In the genomic region with DNA sequence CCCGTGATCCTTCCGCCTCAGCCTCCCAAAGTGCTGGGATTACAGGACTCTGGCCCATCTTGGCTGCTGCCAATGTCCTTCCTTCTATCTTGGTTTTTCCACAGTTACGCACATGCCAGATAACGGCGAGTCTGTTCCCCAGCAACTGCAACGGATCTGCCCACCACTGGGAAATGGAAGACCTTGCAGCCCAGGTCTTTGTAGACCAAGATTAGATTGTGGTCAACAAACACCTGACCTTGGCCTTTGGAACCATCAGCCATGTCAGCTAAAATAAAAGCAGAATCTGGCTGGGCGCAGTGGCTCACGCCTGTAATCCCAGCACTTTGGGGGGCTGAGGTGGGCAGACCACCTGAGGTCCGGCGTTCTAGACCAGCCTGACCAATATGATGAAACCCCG, we compare ENCODE assay signal across 17 cellular contexts. TPM values are rescaled to one million over a fixed set of nuclear protein-coding genes. Genes with fewer than 3 reads are reported as not detected.
DNase-seq lines count a peak whose midpoint lies in the region; ATAC-seq, FAIRE-seq and TF ChIP-seq lines count a peak whose summit lies in the region.
"Had no signal": no experiment of that assay in that cellular context is flagged by ENCODE, and none has a peak within 500 bp of the region (broad histone marks: within the 10 kb centered on the region; RNA-seq: fewer than 3 reads in every experiment).

No MANE protein-coding gene starts in this region.

- no peak overlapping the region for H2BK12ac ChIP-seq in H9 (ENCODE audit: insufficient read length, low read depth, low read length)

- FAIRE-seq in K562 (lab: Jason Lieb, UNC) (no peak), pancreas (lab: Jason Lieb, UNC) (no peak)
- FAIRE-seq: GM12878, GM18507, H54 had no signal

- no peak for TF ChIP-seq RAD21 in K562 (CRISPR knock-in tag; conservative IDR thresholded peaks at IDR 0.05 in 1 of 2, IDR thresholded peaks at IDR 0.05 in 1 of 2)

- H2AFZ ChIP-seq in H9 (ENCODE audit: low read length) (no peak overlapping the region), K562 (ENCODE audit: low read depth, low read length) (no peak overlapping the region)
- H2AFZ ChIP-seq: GM23338 had no signal

- H2BK15ac ChIP-seq in H9 (ENCODE audit: low read depth, low read length), result no peak overlapping the region

- H3K18ac ChIP-seq in H9 (ENCODE audit: insufficient read length, low read depth, low read length), result no peak overlapping the region

- H3K36me3 ChIP-seq in K562 (ENCODE audit: control insufficient read depth, insufficient read depth, low read length) (no peaks in the 10 kb centered on the region), pancreas (no peaks in the 10 kb centered on the region)

- H3K79me1 ChIP-seq in H9 (ENCODE audit: insufficient read depth, low read depth, low read length, poor library complexity, severe bottlenecking), result no peaks in the 10 kb centered on the region

- TF ChIP-seq EP300 in K562 (IDR thresholded peaks at IDR 0.05; ENCODE audit: low read length), result 0 out of 2 replicates have a peak, but pooled peaks have one; percentile 21

- no CpG with 5 or more reads among the region's 11 CpGs for WGBS in H9 (ENCODE audit: extremely low coverage, insufficient read length, low lambda C conversion rate)
- WGBS in K562 (ENCODE audit: insufficient coverage, low coverage, missing lambda C conversion rate), result 45% methylated on average over 11 of the region's 11 CpGs
- WGBS in pancreas, 2 donors, result 55% methylated on average over 11 of the region's 11 CpGs

- no peak overlapping the region for H3T11ph ChIP-seq in H9 (ENCODE audit: low read length)

- ATAC-seq in K562 (peak; percentile 35; the same call in 2 of the 3 replicates), pancreas (peak; percentile 27 to 71 (median 69)), HG02763 (IDR thresholded peaks at IDR 0.05; ENCODE audit: unreplicated experiment) (no peak)
- ATAC-seq: GM12878, GM23338 had no signal

- in situ Hi-C loops in GM13977 (cut with MboI; ENCODE audit: low pct_unique_long_range_greater_than_20kb, low sequenced_read_pairs, unreplicated experiment), result no loop called here
- in situ Hi-C loops in K562 (cut with MboI), result no loop called here

- no peak overlapping the region for H4K5ac ChIP-seq in H9 (ENCODE audit: insufficient read length, low read depth, low read length)

- no peak for TF ChIP-seq CTCF in GM13977 (IDR thresholded peaks at IDR 0.05; ENCODE audit: extremely low read depth, insufficient read depth, missing control alignments)
- TF ChIP-seq CTCF in H9 (conservative IDR thresholded peaks at IDR 0.05), result no peak
- TF ChIP-seq CTCF in K562 (IDR thresholded peaks at IDR 0.05 in 2 of 3, conservative IDR thresholded peaks at IDR 0.05 in 1 of 3; ENCODE audit: insufficient read depth in 2 of 3, low read depth in 1 of 3, low read length in 3 of 3), result no peak
- TF ChIP-seq CTCF in pancreas (IDR thresholded peaks at IDR 0.05), result no peak

- H3K9me3 ChIP-seq in H9 (ENCODE audit: control insufficient read depth, low read depth, low read length) (no peaks in the 10 kb centered on the region), K562 (replicated peaks; ENCODE audit: control insufficient read depth, insufficient read depth, low read depth, low read length) (no peaks in the 10 kb centered on the region), pancreas (no peaks in the 10 kb centered on the region)
- H3K9me3 ChIP-seq: Caco-2 had no signal

- H4K91ac ChIP-seq in H9 (ENCODE audit: insufficient read length, low read depth, low read length), result no peak overlapping the region

- H3K9me3 Mint-ChIP-seq in H9, result no peaks in the 10 kb centered on the region
- H3K9me3 Mint-ChIP-seq: GM23338 had no signal

- no peak overlapping the region for H3K23ac ChIP-seq in H9 (ENCODE audit: insufficient read length, low read depth, low read length)

- H3K27me3 ChIP-seq in H9 (ENCODE audit: insufficient read depth, low read length) (no peaks in the 10 kb centered on the region), K562 (ENCODE audit: control insufficient read depth in 2 of 2, insufficient read depth in 2 of 2, low read length in 2 of 2) (no peaks in the 10 kb centered on the region), pancreas (no peaks in the 10 kb centered on the region)

- H2BK120ac ChIP-seq in H9 (ENCODE audit: low read depth, low read length, poor library complexity, severe bottlenecking), result no peak overlapping the region

- H3K23me2 ChIP-seq in H9 (ENCODE audit: insufficient read length, low read depth, low read length, poor library complexity, severe bottlenecking), result no peaks in the 10 kb centered on the region

- H2BK5ac ChIP-seq in H9 (ENCODE audit: insufficient read length, low read length), result no peak overlapping the region

- H3K9ac ChIP-seq in H9 (ENCODE audit: extremely low read depth, insufficient read length, low read length) (no peak overlapping the region), K562 (ENCODE audit: insufficient read depth in 1 of 2, low read depth in 2 of 2, low read length in 2 of 2) (peak overlapping the region in 1 of 2 experiments; percentile 58; a peak in 1 of 4 replicates)

- no peak overlapping the region; a peak in 1 of 5 replicates for H3K4me3 Mint-ChIP-seq in H9
- H3K4me3 Mint-ChIP-seq: CD4-positive, alpha-beta memory T cell; GM23338 had no signal

- DNase-seq in GM13977 (ENCODE audit: low spot score), result peak; percentile 4
- DNase-seq in H9, result no peak
- no peak for DNase-seq in K562 (ENCODE audit: extremely low read depth in 1 of 4, low spot score in 3 of 4)
- DNase-seq in pancreas, result peak in 1 of 6 donors; percentile 45
- DNase-seq in DMS79 (lab: John Stamatoyannopoulos, UW), result no peak
- DNase-seq: C1 segment of cervical spinal cord; Caco-2; CD4-positive, alpha-beta memory T cell; DMS153; EL; GDM1; HCEC 1CT had no signal

- H3K4me1 Mint-ChIP-seq in H9, result peaks cover 0 to under 1% of the 10 kb centered on the region in 2 experiments; a peak in 1 of 4 replicates
- H3K4me1 Mint-ChIP-seq: GM23338 had no signal

- no peaks in the 10 kb centered on the region for H3K79me2 ChIP-seq in H9 (ENCODE audit: insufficient read depth, low read length)
- no peaks in the 10 kb centered on the region for H3K79me2 ChIP-seq in K562 (ENCODE audit: control insufficient read depth, insufficient read depth, low read length)

- H3K4me2 ChIP-seq in H9 (ENCODE audit: insufficient read depth, insufficient read length, low read length) (no peak overlapping the region), K562 (ENCODE audit: insufficient read depth, low read length) (no peak overlapping the region)
- H3K4me2 ChIP-seq: GM23338 had no signal

- POLR2A ChIA-PET in K562 (lab: Yijun Ruan, JAX), result interaction anchor here (1.7 kb wide), 1 partner anchor 15 kb away, joined by 4 read pairs; no protein-coding TSS in a partner anchor

- H4K8ac ChIP-seq in H9 (replicated peaks; ENCODE audit: insufficient read length, low read depth, low read length), result no peak overlapping the region

- BruUV-seq in K562 (replicated peaks; lab: Mats Ljungman, UMichigan), result no TSS peak

- H4K20me1 ChIP-seq in H9 (ENCODE audit: control insufficient read depth, insufficient read depth, insufficient read length) (no peaks in the 10 kb centered on the region), K562 (replicated peaks; ENCODE audit: control insufficient read depth, insufficient read depth, low read length) (no peaks in the 10 kb centered on the region)

- H3K36me3 Mint-ChIP-seq in H9 (ENCODE audit: insufficient read depth in 1 of 3, low read depth in 3 of 3), result peaks cover 0 to 2% (median 0%) of the 10 kb centered on the region in 3 experiments; a peak in 3 of 7 replicates
- H3K36me3 Mint-ChIP-seq: CD4-positive, alpha-beta memory T cell had no signal

- CTCF ChIA-PET in K562 (lab: Yijun Ruan, JAX; ENCODE audit: low intra/inter-chr PET ratio), result no interaction called here

- H3K56ac ChIP-seq in H9 (ENCODE audit: insufficient read length, low read depth, low read length), result no peak overlapping the region

- no peaks in the 10 kb centered on the region; the same call in 1 of the 2 replicates for H3K4me1 ChIP-seq in H9 (ENCODE audit: insufficient read depth, low read length)
- H3K4me1 ChIP-seq in K562 (replicated peaks in 1 of 2; ENCODE audit: control insufficient read depth in 2 of 2, insufficient read depth in 2 of 2, low read length in 2 of 2), result peaks cover 6 to 10% of the 10 kb centered on the region in 2 experiments; a peak in 3 of 5 replicates
- peaks cover 0 to 6% (median 1%) of the 10 kb centered on the region in 3 donors for H3K4me1 ChIP-seq in pancreas
- H3K4me1 ChIP-seq: Caco-2 had no signal

- H3K14ac ChIP-seq in H9 (ENCODE audit: insufficient read depth, low read length), result no peak overlapping the region

- peak overlapping the region in 2 of 3 experiments; percentile 40 to 70; a peak in 2 of 7 replicates for H3K27ac Mint-ChIP-seq in H9
- H3K27ac Mint-ChIP-seq: CD4-positive, alpha-beta memory T cell; GM23338 had no signal

- intact Hi-C loops in K562 (cut with micrococcal nuclease) (no loop called here), pancreas (cut with DNase I) (no loop called here)

- H2BK20ac ChIP-seq in H9 (ENCODE audit: low read depth, low read length, poor library complexity, severe bottlenecking), result no peak overlapping the region

- H3K9me1 ChIP-seq in K562 (ENCODE audit: control insufficient read depth, insufficient read depth, low read length), result no peaks in the 10 kb centered on the region

- H3K4ac ChIP-seq in H9 (ENCODE audit: low read depth, low read length), result no peak overlapping the region

- H3K4me3 ChIP-seq in K562 (no peak overlapping the region), pancreas (no peak overlapping the region)
- H3K4me3 ChIP-seq: GM12878, GM23338 had no signal

- H3K27me3 Mint-ChIP-seq in H9 (ENCODE audit: low read depth), result no peaks in the 10 kb centered on the region; the same call in 1 of the 2 replicates
- H3K27me3 Mint-ChIP-seq: CD4-positive, alpha-beta memory T cell had no signal

- H2AK5ac ChIP-seq in H9 (ENCODE audit: insufficient read length, low read length), result no peak overlapping the region

- no peak for TF ChIP-seq POLR2A in K562 (conservative IDR thresholded peaks at IDR 0.05)

- H3K27ac ChIP-seq in H9 (ENCODE audit: insufficient read length, low read depth, low read length) (no peak overlapping the region), K562 (ENCODE audit: extremely low read depth, low read depth, low read length) (no peak overlapping the region), pancreas (no peak overlapping the region)

RNA-seq across cellular contexts. Expression of a gene that starts 10.4 kb away (rescaled TPM):
- total RNA-seq in H9 (2021), result 81.3 and 92.7 TPM in 2 replicates
- total RNA-seq in K562 (2011; cell fraction: chromatin; rRNA removed; ENCODE audit: low replicate concordance), result 854 and 2,497 TPM in 2 replicates
- 1,644 and 1,749 TPM in 2 replicates for total RNA-seq in K562 (2011; cell fraction: nucleolus; rRNA removed)
- total RNA-seq in K562 (2011; cell fraction: nucleoplasm; rRNA removed), result 955 and 1,119 TPM in 2 replicates
- 84.9 and 95.7 TPM in 2 replicates for total RNA-seq in K562 (2014; rRNA removed)
- 47.0 and 56.0 TPM in 2 replicates for total RNA-seq in K562 (2014; rRNA removed; fragmentation: Illumina TruSeq; extraction: Trizol)
- total RNA-seq in K562 (2015; rRNA removed; fragmentation: Illumina TruSeq; extraction: Trizol), result 76.0 and 82.3 TPM in 2 replicates
- 114 and 121 TPM in 2 replicates for total RNA-seq in K562 (2021)
- 75.7 and 124 TPM in 2 replicates for polyA plus RNA-seq in K562 (2011; rRNA removed)
- 68.3 and 70.8 TPM in 2 replicates for polyA plus RNA-seq in K562 (2011; cell fraction: cytosol; rRNA removed)
- polyA plus RNA-seq in K562 (2011; cell fraction: nucleus; rRNA removed), result 163 and 213 TPM in 2 replicates
- 63.2 and 82.8 TPM in 2 replicates for polyA plus RNA-seq in K562 (2012)
- 56.3 and 63.5 TPM in 2 replicates for polyA plus RNA-seq in K562 (2014; fragmentation: Illumina TruSeq; extraction: Trizol)
- polyA plus RNA-seq in K562 (2014; fragmentation: Nextera tagmentation; extraction: Ambion mirVana), result 10 to 100 TPM; 19.9 to 28.4 TPM
- polyA plus RNA-seq in K562 (2014; rRNA removed), result 44.5 and 59.5 TPM in 2 replicates
- polyA minus RNA-seq in K562 (2011; rRNA and poly(A)+ RNA removed), result 187 and 204 TPM in 2 replicates
- 172 and 211 TPM in 2 replicates for polyA minus RNA-seq in K562 (2011; cell fraction: cytosol; rRNA and poly(A)+ RNA removed)
- 282 and 354 TPM in 2 replicates for polyA minus RNA-seq in K562 (2011; cell fraction: nucleus; rRNA and poly(A)+ RNA removed)
- 10 to 100 TPM in 5 of 6 donors, 1 to 10 TPM in 1; 8.9 to 43.4 (median 26.5) TPM for total RNA-seq in pancreas
- 10 to 100 TPM; 24.7 to 41.2 TPM for polyA plus RNA-seq in pancreas
